13 cellular contexts compared by ENCODE assay signal in the genomic region with DNA sequence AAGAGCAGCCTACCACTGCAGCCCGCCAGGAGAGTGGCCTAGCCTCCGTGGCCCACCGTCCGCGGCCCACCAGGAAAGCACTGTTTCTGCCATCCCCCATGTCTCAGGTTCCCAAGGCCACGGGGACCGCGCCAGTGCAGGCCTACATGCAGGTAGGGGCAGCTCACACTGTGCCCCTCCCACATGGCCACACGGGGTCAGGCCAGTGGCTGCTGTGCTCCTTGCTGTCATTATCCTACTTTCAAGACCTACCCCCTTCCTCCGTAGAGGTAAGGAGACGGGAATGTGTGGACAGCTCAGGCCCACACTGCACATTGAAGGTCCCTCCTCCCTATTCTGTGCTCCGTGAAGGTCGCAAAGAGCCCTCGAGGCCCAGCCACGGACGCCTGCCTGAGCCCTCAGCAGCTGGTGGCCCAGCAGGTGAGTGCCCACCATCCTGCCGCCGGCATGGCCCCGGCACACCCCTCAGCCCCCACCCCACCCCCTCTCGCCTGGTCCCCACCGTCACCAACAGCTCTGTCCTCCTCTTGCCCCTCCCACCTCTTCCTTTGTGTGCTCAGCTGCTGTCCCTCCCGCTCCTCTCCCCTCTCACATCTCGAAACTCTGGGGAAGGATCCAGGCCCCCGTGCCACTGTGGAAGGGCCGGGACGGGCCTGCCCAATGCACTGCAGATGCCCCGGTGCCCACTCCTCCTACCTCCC. TPM values are rescaled to one million over a fixed set of nuclear protein-coding genes. Genes with fewer than 3 reads are reported as not detected.
DNase-seq lines count a peak whose midpoint lies in the region; ATAC-seq, FAIRE-seq and TF ChIP-seq lines count a peak whose summit lies in the region.
"Had no signal": no experiment of that assay in that cellular context is flagged by ENCODE, and none has a peak within 500 bp of the region (broad histone marks: within the 10 kb centered on the region; RNA-seq: fewer than 3 reads in every experiment).

No MANE protein-coding gene starts in this region.

- no peak overlapping the region for H3K27ac Mint-ChIP-seq in nephron progenitor cell
- H3K27ac Mint-ChIP-seq in activated naive CD8-positive, alpha-beta T cell treated with anti-CD3 and anti-CD28 coated beads, Interleukin-2, amount 50 U/mL, for 24 hours = no peak overlapping the region
- H3K27ac Mint-ChIP-seq: activated naive CD8-positive, alpha-beta T cell; nephron had no signal

- no peak overlapping the region for H3K4me2 ChIP-seq in A549

- peaks cover 20% of the 10 kb centered on the region for H3K9me3 Mint-ChIP-seq in nephron progenitor cell
- H3K9me3 Mint-ChIP-seq in activated naive CD8-positive, alpha-beta T cell treated with anti-CD3 and anti-CD28 coated beads, Interleukin-2, amount 50 U/mL, for 24 hours = no peaks in the 10 kb centered on the region

- no peaks in the 10 kb centered on the region for H3K4me1 ChIP-seq in A549
- H3K4me1 ChIP-seq: colonic mucosa had no signal

- POLR2A ChIA-PET in A549 (lab: Yijun Ruan, JAX) = no interaction called here
- POLR2A ChIA-PET in HEK293T (lab: Yijun Ruan, JAX) = no interaction called here

- H3K27me3 Mint-ChIP-seq in nephron progenitor cell (ENCODE audit: low read depth, poor library complexity) = no peaks in the 10 kb centered on the region
- H3K27me3 Mint-ChIP-seq in activated naive CD8-positive, alpha-beta T cell treated with anti-CD3 and anti-CD28 coated beads, Interleukin-2, amount 50 U/mL, for 24 hours = no peaks in the 10 kb centered on the region
- H3K27me3 Mint-ChIP-seq: activated naive CD8-positive, alpha-beta T cell had no signal

- DNase-seq in A549 (ENCODE audit: low read depth in 1 of 2, low spot score in 1 of 2) (peak in 1 of 2 experiments; percentile 39), HEK293T (ENCODE audit: extremely low spot score) (peak; percentile 28), NCI-H748 treated with DMSO at 0.1 percent for 48 hours (lab: John Stamatoyannopoulos, UW) (peak; percentile 51), islet precursor cell (peak; percentile 76), nephron progenitor cell (no peak), NCI-H446 (lab: John Stamatoyannopoulos, UW) (no peak), hepatic stellate cell (ENCODE audit: low spot score) (no peak)
- no peak for DNase-seq in activated naive CD8-positive, alpha-beta T cell treated with anti-CD3 and anti-CD28 coated beads, Interleukin-2, amount 50 U/mL, for 24 hours
- DNase-seq: AML-193, colonic mucosa had no signal

- no peak for TF ChIP-seq RAD21 in A549 (conservative IDR thresholded peaks at IDR 0.05 in 1 of 2, IDR thresholded peaks at IDR 0.05 in 1 of 2)

- no peak for TF ChIP-seq EP300 in A549 (IDR thresholded peaks at IDR 0.05)

- no peaks in the 10 kb centered on the region for H3K9me3 ChIP-seq in A549
- H3K9me3 ChIP-seq: colonic mucosa had no signal

- TF ChIP-seq CTCF in A549 (IDR thresholded peaks at IDR 0.05) (no peak), nephron progenitor cell (IDR thresholded peaks at IDR 0.05) (no peak)

- ATAC-seq in A549 = peak; percentile 55 to 62; a peak in 5 of 6 replicates
- ATAC-seq in activated naive CD8-positive, alpha-beta T cell treated with anti-CD3 and anti-CD28 coated beads, Interleukin-2, amount 50 U/mL, for 24 hours = no peak

- no peaks in the 10 kb centered on the region for H3K4me1 Mint-ChIP-seq in nephron progenitor cell
- no peaks in the 10 kb centered on the region for H3K4me1 Mint-ChIP-seq in activated naive CD8-positive, alpha-beta T cell treated with anti-CD3 and anti-CD28 coated beads, Interleukin-2, amount 50 U/mL, for 24 hours
- H3K4me1 Mint-ChIP-seq: nephron had no signal

- WGBS in A549 (ENCODE audit: missing lambda C conversion rate) = 89% methylated on average over 25 of the region's 27 CpGs

- no peak overlapping the region for H3K4me3 ChIP-seq in A549
- H3K4me3 ChIP-seq: colonic mucosa had no signal

- no peak overlapping the region for H3K27ac ChIP-seq in A549
- H3K27ac ChIP-seq: colonic mucosa had no signal

- no peak for FAIRE-seq in A549 (lab: Jason Lieb, UNC)
- FAIRE-seq: keratinocyte had no signal

- TF ChIP-seq POLR2A in A549 (IDR thresholded peaks at IDR 0.05; ENCODE audit: low read length) = no peak

- H3K36me3 Mint-ChIP-seq in nephron progenitor cell (ENCODE audit: low read depth) = peaks cover 48% of the 10 kb centered on the region
- H3K36me3 Mint-ChIP-seq in activated naive CD8-positive, alpha-beta T cell treated with anti-CD3 and anti-CD28 coated beads, Interleukin-2, amount 50 U/mL, for 24 hours (ENCODE audit: low read depth) = peaks cover 7% of the 10 kb centered on the region

- CTCF ChIA-PET in A549 (lab: Yijun Ruan, JAX) = interaction anchor here (0.9 kb wide), 2 partner anchors 20 to 420 kb away, joined by 3 read pairs; no protein-coding TSS in a partner anchor
- CTCF ChIA-PET in HEK293T (lab: Yijun Ruan, JAX) = no interaction called here

- no peak overlapping the region for H3K4me3 Mint-ChIP-seq in nephron progenitor cell
- no peak overlapping the region for H3K4me3 Mint-ChIP-seq in activated naive CD8-positive, alpha-beta T cell treated with anti-CD3 and anti-CD28 coated beads, Interleukin-2, amount 50 U/mL, for 24 hours
- H3K4me3 Mint-ChIP-seq: activated naive CD8-positive, alpha-beta T cell; nephron had no signal

TF ChIP-seq in A549, 52 proteins besides CTCF, POLR2A, EP300 and RAD21 (continues in another document):
- TF ChIP-seq MAX (IDR thresholded peaks at IDR 0.05) = no peak
- no peak for TF ChIP-seq RNF2 (IDR thresholded peaks at IDR 0.05; ENCODE audit: borderline replicate concordance, low read depth)
- TF ChIP-seq, protein P1, sequence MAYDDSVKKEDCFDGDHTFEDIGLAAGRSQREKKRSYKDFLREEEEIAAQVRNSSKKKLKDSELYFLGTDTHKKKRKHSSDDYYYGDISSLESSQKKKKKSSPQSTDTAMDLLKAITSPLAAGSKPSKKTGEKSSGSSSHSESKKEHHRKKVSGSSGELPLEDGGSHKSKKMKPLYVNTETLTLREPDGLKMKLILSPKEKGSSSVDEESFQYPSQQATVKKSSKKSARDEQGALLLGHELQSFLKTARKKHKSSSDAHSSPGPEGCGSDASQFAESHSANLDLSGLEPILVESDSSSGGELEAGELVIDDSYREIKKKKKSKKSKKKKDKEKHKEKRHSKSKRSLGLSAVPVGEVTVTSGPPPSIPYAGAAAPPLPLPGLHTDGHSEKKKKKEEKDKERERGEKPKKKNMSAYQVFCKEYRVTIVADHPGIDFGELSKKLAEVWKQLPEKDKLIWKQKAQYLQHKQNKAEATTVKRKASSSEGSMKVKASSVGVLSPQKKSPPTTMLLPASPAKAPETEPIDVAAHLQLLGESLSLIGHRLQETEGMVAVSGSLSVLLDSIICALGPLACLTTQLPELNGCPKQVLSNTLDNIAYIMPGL (CRISPR knock-in tag; IDR thresholded peaks at IDR 0.05; ENCODE audit: borderline replicate concordance) = no peak
- TF ChIP-seq MAZ (IDR thresholded peaks at IDR 0.05; ENCODE audit: borderline replicate concordance, low read depth, low read length) = no peak
- TF ChIP-seq ZSCAN20 (CRISPR knock-in tag; IDR thresholded peaks at IDR 0.05) = no peak
- no peak for TF ChIP-seq HES2 (IDR thresholded peaks at IDR 0.05)
- no peak for TF ChIP-seq JUN (IDR thresholded peaks at IDR 0.05)

TF ChIP-seq in HEK293T, 16 proteins besides CTCF, POLR2A, EP300 and RAD21:
- TF ChIP-seq FOXK2 (IDR thresholded peaks at IDR 0.05) (no peak), ZNF384 (IDR thresholded peaks at IDR 0.05) (no peak), BHLHE40 (IDR thresholded peaks at IDR 0.05; ENCODE audit: borderline replicate concordance) (no peak), HDGF (IDR thresholded peaks at IDR 0.05; ENCODE audit: borderline replicate concordance) (no peak), CTBP1 (IDR thresholded peaks at IDR 0.05; ENCODE audit: borderline replicate concordance) (no peak), ARNT (IDR thresholded peaks at IDR 0.05) (no peak), NFRKB (IDR thresholded peaks at IDR 0.05) (no peak), SUZ12 (IDR thresholded peaks at IDR 0.05) (no peak), LEF1 (IDR thresholded peaks at IDR 0.05; ENCODE audit: borderline replicate concordance) (no peak), TARDBP (IDR thresholded peaks at IDR 0.05) (no peak)

RNA-seq across cellular contexts. Expression of gene DDX51, which starts 10.0 kb away (rescaled TPM):
- 10.2 and 11.4 TPM in 2 replicates for polyA plus RNA-seq in A549 (2011; rRNA removed)
- polyA plus RNA-seq in A549 (2012; cell fraction: cytosol; rRNA removed) = 37.4 and 40.5 TPM in 2 replicates
- 76.9 and 86.0 TPM in 2 replicates for polyA plus RNA-seq in A549 (2012; cell fraction: nucleus; rRNA removed)
- 21.8 to 23.7 TPM (median 22.6 TPM) in 3 replicates for polyA plus RNA-seq in A549 (2017; fragmentation: RNase III; extraction: RNeasy Plus Mini Kit Qiagen cat#74134 plus additional on column Dnase treatment)
- polyA minus RNA-seq in A549 (2011; rRNA and poly(A)+ RNA removed) = 11.4 and 16.5 TPM in 2 replicates

RNA-seq across cellular contexts. Expression of gene NOC4L, which starts 10.2 kb away (rescaled TPM):
- polyA plus RNA-seq in A549 (2011; rRNA removed) (10.8 and 12.1 TPM in 2 replicates), A549 (2017; fragmentation: RNase III; extraction: RNeasy Plus Mini Kit Qiagen cat#74134 plus additional on column Dnase treatment) (32.8 to 36.6 TPM (median 34.1 TPM) in 3 replicates)
- polyA plus RNA-seq in A549 (2012; cell fraction: cytosol; rRNA removed) = 35.8 and 44.8 TPM in 2 replicates
- polyA plus RNA-seq in A549 (2012; cell fraction: nucleus; rRNA removed) = 74.7 and 86.7 TPM in 2 replicates
- polyA minus RNA-seq in A549 (2011; rRNA and poly(A)+ RNA removed) = 8.4 and 17.4 TPM in 2 replicates

Comparison
In these comparisons a context has a peak if more than half of its experiments do, and no peak if none do; other contexts are left out.
1. DNase-seq: peak in HEK293T (single experiment), NCI-H748 treated with DMSO at 0.1 percent for 48 hours (single experiment) and islet precursor cell (single experiment); none in nephron progenitor cell (single experiment), activated naive CD8-positive, alpha-beta T cell treated with anti-CD3 and anti-CD28 coated beads, Interleukin-2, amount 50 U/mL, for 24 hours (single experiment), NCI-H446 (0 of 2) and hepatic stellate cell (single experiment).